16 cellular contexts compared by ENCODE assay signal in the genomic region with DNA sequence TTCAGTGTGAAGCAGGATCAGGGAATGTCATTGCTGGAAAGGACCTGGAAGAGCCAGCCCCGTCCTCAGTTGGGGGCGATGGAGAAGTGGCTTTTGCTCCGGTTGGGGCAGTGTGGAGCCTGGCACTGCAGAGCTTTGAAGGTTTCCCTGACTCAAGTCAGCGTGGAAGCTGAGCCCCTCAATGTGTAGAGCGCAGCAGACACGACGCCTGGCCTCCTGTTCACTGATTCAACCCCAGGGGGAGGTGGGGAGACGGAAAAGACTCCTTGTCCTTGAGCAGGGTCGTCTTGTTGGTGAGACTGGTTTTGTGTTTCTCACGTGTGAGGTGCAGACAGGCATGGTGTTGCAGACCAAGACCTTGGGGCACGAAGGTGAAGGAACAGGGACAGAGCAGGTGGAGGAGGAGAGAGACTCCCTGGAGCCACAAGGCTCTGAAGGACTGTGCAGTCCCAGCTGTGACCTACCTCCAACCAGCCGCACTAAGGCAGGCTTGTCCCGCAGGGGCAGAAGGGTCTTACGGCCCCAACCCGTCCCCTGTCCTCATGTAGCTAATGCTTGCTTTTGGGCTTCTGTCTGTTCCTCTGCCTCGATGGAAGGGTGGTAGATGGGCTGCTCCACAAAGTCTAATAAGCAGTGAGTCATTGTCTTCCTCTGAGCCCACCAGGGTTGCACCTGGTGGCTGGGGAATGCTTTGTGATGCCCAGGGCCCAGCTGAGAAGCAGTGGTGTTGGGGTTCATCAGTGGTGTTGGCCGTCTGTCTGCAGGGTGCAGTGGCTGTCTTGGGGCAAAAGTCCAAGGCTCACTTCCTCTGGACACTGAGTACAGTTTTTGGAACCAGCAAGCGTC. TPM values are rescaled to one million over a fixed set of nuclear protein-coding genes. Genes with fewer than 3 reads are reported as not detected.
DNase-seq lines count a peak whose midpoint lies in the region; ATAC-seq and TF ChIP-seq lines count a peak whose summit lies in the region.
"Had no signal": no experiment of that assay in that cellular context is flagged by ENCODE, and none has a peak within 500 bp of the region (broad histone marks: within the 10 kb centered on the region; RNA-seq: fewer than 3 reads in every experiment).

No MANE protein-coding gene starts in this region.

- no peaks in the 10 kb centered on the region for H3K36me3 ChIP-seq in testis (ENCODE audit: low read depth, missing control alignments)

- 84 to 93% methylated on average over 18 of the region's 18 CpGs for WGBS in testis, 2 donors

- H3K27me3 ChIP-seq in testis, result no peaks in the 10 kb centered on the region
- H3K27me3 ChIP-seq: right atrium auricular region had no signal

- no peak for TF ChIP-seq CTCF in testis (IDR thresholded peaks at IDR 0.05)

- H3K36me3 Mint-ChIP-seq in activated naive CD4-positive, alpha-beta T cell treated with anti-CD3 and anti-CD28 coated beads, Interleukin-2, amount 50 U/mL, for 24 hours, result peaks cover 5% of the 10 kb centered on the region
- peaks cover 5% of the 10 kb centered on the region for H3K36me3 Mint-ChIP-seq in T-helper 17 cell (ENCODE audit: low read depth)

- H3K9me3 Mint-ChIP-seq in activated naive CD4-positive, alpha-beta T cell treated with anti-CD3 and anti-CD28 coated beads, Interleukin-2, amount 50 U/mL, for 24 hours, result no peaks in the 10 kb centered on the region
- H3K9me3 Mint-ChIP-seq: dendritic cell treated with granulocyte-macrophage colony-stimulating factor and Interleukin-4, amounts not matched to agents 40 ng/mL and 50 ng/mL, for 4 days had no signal

- intact Hi-C loops in left colon (cut with DNase I, micrococcal nuclease), result no loop called here
- intact Hi-C loops in testis (cut with DNase I; ENCODE audit: low total_unique reads), result no loop called here

- H3K4me1 Mint-ChIP-seq in activated naive CD4-positive, alpha-beta T cell treated with anti-CD3 and anti-CD28 coated beads, Interleukin-2, amount 50 U/mL, for 24 hours, result peaks cover 55% of the 10 kb centered on the region
- peaks cover 52% of the 10 kb centered on the region for H3K4me1 Mint-ChIP-seq in T-helper 17 cell

- H3K27ac ChIP-seq in testis, result peak overlapping the region; percentile 51 to 68
- H3K27ac ChIP-seq: right atrium auricular region, SK-N-MC had no signal

- H3K4me1 ChIP-seq in testis, result peaks cover 29% of the 10 kb centered on the region

- H3K4me3 Mint-ChIP-seq in activated naive CD4-positive, alpha-beta T cell treated with anti-CD3 and anti-CD28 coated beads, Interleukin-2, amount 50 U/mL, for 24 hours, result no peak overlapping the region
- H3K4me3 Mint-ChIP-seq in T-helper 17 cell, result no peak overlapping the region
- H3K4me3 Mint-ChIP-seq: dendritic cell treated with granulocyte-macrophage colony-stimulating factor and Interleukin-4, amounts not matched to agents 40 ng/mL and 50 ng/mL, for 4 days had no signal

- ATAC-seq in T-helper 17 cell (no peak), left colon (peak; percentile 69)

- H3K4me3 ChIP-seq in testis, result no peak overlapping the region
- H3K4me3 ChIP-seq: right atrium auricular region, SK-N-MC had no signal

- in situ Hi-C loops in KBM-7 (cut with MboI; ENCODE audit: low pct_unique_long_range_greater_than_20kb, low sequenced_read_pairs), result no loop called here

- no peak for TF ChIP-seq POLR2A in testis (IDR thresholded peaks at IDR 0.05)

- H3K9me3 ChIP-seq in T-helper 17 cell (ENCODE audit: control insufficient read depth, low read length, poor library complexity, severe bottlenecking) (no peaks in the 10 kb centered on the region), testis (no peaks in the 10 kb centered on the region)
- H3K9me3 ChIP-seq: right atrium auricular region had no signal

- no peaks in the 10 kb centered on the region for H3K27me3 Mint-ChIP-seq in activated naive CD4-positive, alpha-beta T cell treated with anti-CD3 and anti-CD28 coated beads, Interleukin-2, amount 50 U/mL, for 24 hours
- no peaks in the 10 kb centered on the region for H3K27me3 Mint-ChIP-seq in T-helper 17 cell
- H3K27me3 Mint-ChIP-seq: dendritic cell treated with granulocyte-macrophage colony-stimulating factor and Interleukin-4, amounts not matched to agents 40 ng/mL and 50 ng/mL, for 4 days had no signal

- no peak for DNase-seq in activated naive CD4-positive, alpha-beta T cell treated with anti-CD3 and anti-CD28 coated beads, Interleukin-2, amount 50 U/mL, for 16 hours
- DNase-seq in T-helper 17 cell, result no peak
- DNase-seq in left colon, result peak in 1 of 2 donors; percentile 45
- no peak for DNase-seq in testis
- DNase-seq in NCI-H1105 (lab: John Stamatoyannopoulos, UW), result no peak
- DNase-seq in NOMO-1 treated with dmso at 0.1 percent for 144 hours (lab: John Stamatoyannopoulos, UW; ENCODE audit: unreplicated experiment), result no peak
- DNase-seq in KBM-7, result no peak
- DNase-seq: activated CD4-positive, alpha-beta T cell treated with anti-CD3 and anti-CD28 coated beads, Interleukin-2, amount 50 U/mL, for 48 hours; activated effector memory CD4-positive, alpha-beta T cell treated with Interleukin-2 at 50 U/mL for 16 hours; GOT3; NCI-H446; stimulated activated CD4-positive, alpha-beta T cell treated with anti-CD3 and anti-CD28 coated beads, Interleukin-1b, Interleukin-23, amount 100 ng/mL, for 48 hours had no signal

- peak overlapping the region; percentile 52 for H3K27ac Mint-ChIP-seq in activated naive CD4-positive, alpha-beta T cell treated with anti-CD3 and anti-CD28 coated beads, Interleukin-2, amount 50 U/mL, for 24 hours
- peak overlapping the region; percentile 65 for H3K27ac Mint-ChIP-seq in T-helper 17 cell
- H3K27ac Mint-ChIP-seq: dendritic cell treated with granulocyte-macrophage colony-stimulating factor and Interleukin-4, amounts not matched to agents 40 ng/mL and 50 ng/mL, for 4 days had no signal

RNA-seq across cellular contexts. Expression of a gene that starts 47.8 kb away (rescaled TPM):
- total RNA-seq in T-helper 17 cell, result 100 to 1,000 TPM; 268 to 269 TPM
- total RNA-seq in left colon, result 100 to 1,000 TPM; 160 to 169 TPM
- 100 to 1,000 TPM; 304 to 337 TPM for total RNA-seq in testis
- 191 TPM for polyA plus RNA-seq in testis (ENCODE audit: insufficient read depth, low read depth, low replicate concordance)
